9 cellular contexts compared by ENCODE assay signal in genomic region chr12:46831335-46832083, GRCh38. TPM values are rescaled to one million over a fixed set of nuclear protein-coding genes. Genes with fewer than 3 reads are reported as not detected.
A peak's percentile ranks its signal among the peaks of the same experiment; 100 is the strongest.
DNase-seq lines count a peak whose midpoint lies in the region; ATAC-seq and TF ChIP-seq lines count a peak whose summit lies in the region.
"Had no signal": no experiment of that assay in that cellular context is flagged by ENCODE, and none has a peak within 500 bp of the region (broad histone marks: within the 10 kb centered on the region; RNA-seq: fewer than 3 reads in every experiment).

No MANE protein-coding gene starts in this region.

- H3K27ac ChIP-seq in RWPE2 (ENCODE audit: poor library complexity, severe bottlenecking) (no peak overlapping the region), neural progenitor cell (no peak overlapping the region)

- peaks cover 14% of the 10 kb centered on the region for H3K4me1 Mint-ChIP-seq in neural progenitor cell

- H3K9ac ChIP-seq in neural progenitor cell, result no peak overlapping the region

- H3K27ac Mint-ChIP-seq in neural progenitor cell, result no peak overlapping the region

- peak overlapping the region; percentile 97 for H3K4me2 ChIP-seq in neural progenitor cell

- no peaks in the 10 kb centered on the region for H3K36me3 ChIP-seq in RWPE2 (ENCODE audit: low read depth)
- H3K36me3 ChIP-seq in neural progenitor cell, result no peaks in the 10 kb centered on the region

- DNase-seq in AG10803 (ENCODE audit: low read depth), result no peak
- no peak for DNase-seq in RWPE2 (ENCODE audit: low spot score)
- peak; percentile 9 for DNase-seq in fibroblast of villous mesenchyme (ENCODE audit: low read depth)
- DNase-seq in neural progenitor cell (ENCODE audit: low spot score), result peak; percentile 59
- no peak for DNase-seq in NCI-H510A treated with DMSO at 0.1 percent for 48 hours (lab: John Stamatoyannopoulos, UW)
- DNase-seq in SHP77 treated with DMSO at 0.1 percent for 48 hours (lab: John Stamatoyannopoulos, UW), result no peak
- no peak for DNase-seq in NCI-H345 (lab: John Stamatoyannopoulos, UW)
- DNase-seq: KBM-7 had no signal

- H3K4me1 ChIP-seq in RWPE2 (ENCODE audit: insufficient read depth, poor library complexity, severe bottlenecking) (no peaks in the 10 kb centered on the region), neural progenitor cell (peaks cover 4% of the 10 kb centered on the region)

- H3F3A ChIP-seq in neural progenitor cell (ENCODE audit: low read depth), result no peaks in the 10 kb centered on the region

- no peak for TF ChIP-seq CTCF in AG10803 (conservative IDR thresholded peaks at IDR 0.05; ENCODE audit: low read length)
- TF ChIP-seq CTCF in RWPE2 (IDR thresholded peaks at IDR 0.05; ENCODE audit: poor library complexity, severe bottlenecking), result no peak
- TF ChIP-seq CTCF in fibroblast of villous mesenchyme (IDR thresholded peaks at IDR 0.05; ENCODE audit: insufficient read depth, low read depth, low read length), result no peak
- no peak for TF ChIP-seq CTCF in neural progenitor cell (IDR thresholded peaks at IDR 0.05)

- ATAC-seq in RWPE2 (ENCODE audit: low read depth) (peak; percentile 65), HG03097 (IDR thresholded peaks at IDR 0.05; ENCODE audit: low FRiP score, unreplicated experiment) (no peak)

- peak overlapping the region; percentile 92 for H2AFZ ChIP-seq in neural progenitor cell (replicated peaks)

- peaks cover 2% of the 10 kb centered on the region for H3K9me3 Mint-ChIP-seq in neural progenitor cell

- no peaks in the 10 kb centered on the region for H4K20me1 ChIP-seq in neural progenitor cell (ENCODE audit: low read depth)

- H3K9me3 ChIP-seq in RWPE2 (ENCODE audit: severe bottlenecking) (no peaks in the 10 kb centered on the region), neural progenitor cell (ENCODE audit: low read depth) (no peaks in the 10 kb centered on the region)

- no peaks in the 10 kb centered on the region for H3K36me3 Mint-ChIP-seq in neural progenitor cell

- peaks cover 41% of the 10 kb centered on the region for H3K27me3 Mint-ChIP-seq in neural progenitor cell (ENCODE audit: insufficient read depth, low read depth)

- H3K27me3 ChIP-seq in RWPE2 (ENCODE audit: insufficient read depth, poor library complexity, severe bottlenecking) (peaks cover 9% of the 10 kb centered on the region), neural progenitor cell (peaks cover 73% of the 10 kb centered on the region)

- no peaks in the 10 kb centered on the region for H3K79me2 ChIP-seq in neural progenitor cell (ENCODE audit: low read depth)

- H3K4me3 ChIP-seq in AG10803 (ENCODE audit: low read length) (peak overlapping the region; percentile 58), RWPE2 (ENCODE audit: severe bottlenecking) (peak overlapping the region; percentile 24), fibroblast of villous mesenchyme (ENCODE audit: low read depth, low read length) (peak overlapping the region; percentile 56), neural progenitor cell (peak overlapping the region; percentile 63)

- H3K4me3 Mint-ChIP-seq in neural progenitor cell, result peak overlapping the region; percentile 80

RNA-seq across cellular contexts. Expression of gene SLC38A4, which starts 5.7 kb away (rescaled TPM):
- 11.0 and 23.7 TPM in 2 replicates for total RNA-seq in fibroblast of villous mesenchyme
- 1.8 and 2.5 TPM in 2 replicates for total RNA-seq in neural progenitor cell (ENCODE audit: low replicate concordance)

Comparison
In these comparisons a context has a peak if more than half of its experiments do, and no peak if none do; other contexts are left out.
1. DNase-seq: peak in fibroblast of villous mesenchyme (single experiment) and neural progenitor cell (single experiment); none in AG10803 (single experiment), RWPE2 (single experiment), NCI-H510A treated with DMSO at 0.1 percent for 48 hours (single experiment), SHP77 treated with DMSO at 0.1 percent for 48 hours (single experiment) and NCI-H345 (single experiment).
2. Peak in every context shown above with its lines, with median percentiles within 50 percentile points of each other: H3K4me3 ChIP-seq.